Comparison of ENCODE assay signal across 1 cellular context in the genomic region with DNA sequence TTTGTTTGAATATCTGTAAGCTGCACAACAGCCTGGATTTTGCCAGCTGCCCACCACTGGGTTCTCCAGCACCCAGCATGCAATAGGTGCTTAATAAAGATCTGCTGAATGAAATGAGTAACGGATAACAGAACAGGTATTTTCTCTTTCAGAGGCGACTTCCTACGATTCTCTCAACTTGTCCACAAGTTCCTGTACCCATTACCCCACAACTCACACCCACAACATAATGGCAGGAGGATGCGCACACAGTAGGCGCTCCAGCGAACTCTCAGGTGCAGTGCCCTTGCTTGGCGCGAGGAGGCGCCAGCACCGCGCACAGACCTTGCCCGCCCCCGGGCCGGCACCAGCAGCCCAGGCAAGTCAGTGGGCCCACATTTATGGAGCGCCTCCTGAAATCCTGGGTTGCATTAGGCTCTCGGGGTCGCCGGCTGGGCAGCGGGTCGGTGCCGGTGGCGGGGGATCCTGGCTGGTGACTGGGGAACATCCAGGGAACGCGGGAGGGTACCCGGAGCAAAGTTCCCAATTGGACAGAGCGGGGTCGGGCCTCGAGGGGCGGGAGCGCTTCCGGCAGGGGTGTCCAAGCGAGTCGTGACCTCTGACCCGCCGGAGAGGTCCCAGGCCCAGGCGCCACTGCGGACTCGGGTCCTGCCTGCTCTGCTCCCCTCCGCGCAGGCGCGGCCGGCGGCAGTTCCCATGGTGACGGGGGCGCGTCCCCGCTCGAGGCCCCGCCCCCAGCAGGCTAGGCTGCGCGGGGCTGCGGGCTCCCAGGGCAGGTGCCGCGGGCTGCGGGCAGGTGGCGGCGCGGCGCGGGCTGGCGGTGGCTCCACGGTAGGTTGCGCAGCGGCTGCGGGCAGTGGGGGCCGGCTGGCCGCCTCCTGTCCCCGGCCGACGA.
A peak's percentile ranks its signal among the peaks of the same experiment; 100 is the strongest.
TF ChIP-seq lines count a peak whose summit lies in the region.

A gene (plus strand): TSS at position 775 of the 895 bp plus-strand sequence. CDS start 75,284 bp downstream, outside the sequence.

TF ChIP-seq in SK-N-SH, 30 proteins besides CTCF, POLR2A, EP300 and RAD21 (continued from another document):
- TF ChIP-seq MXI1 (IDR thresholded peaks at IDR 0.05; ENCODE audit: low read depth, low read length) = peak; percentile 80
